8 cellular contexts compared by ENCODE assay signal in the genomic region with DNA sequence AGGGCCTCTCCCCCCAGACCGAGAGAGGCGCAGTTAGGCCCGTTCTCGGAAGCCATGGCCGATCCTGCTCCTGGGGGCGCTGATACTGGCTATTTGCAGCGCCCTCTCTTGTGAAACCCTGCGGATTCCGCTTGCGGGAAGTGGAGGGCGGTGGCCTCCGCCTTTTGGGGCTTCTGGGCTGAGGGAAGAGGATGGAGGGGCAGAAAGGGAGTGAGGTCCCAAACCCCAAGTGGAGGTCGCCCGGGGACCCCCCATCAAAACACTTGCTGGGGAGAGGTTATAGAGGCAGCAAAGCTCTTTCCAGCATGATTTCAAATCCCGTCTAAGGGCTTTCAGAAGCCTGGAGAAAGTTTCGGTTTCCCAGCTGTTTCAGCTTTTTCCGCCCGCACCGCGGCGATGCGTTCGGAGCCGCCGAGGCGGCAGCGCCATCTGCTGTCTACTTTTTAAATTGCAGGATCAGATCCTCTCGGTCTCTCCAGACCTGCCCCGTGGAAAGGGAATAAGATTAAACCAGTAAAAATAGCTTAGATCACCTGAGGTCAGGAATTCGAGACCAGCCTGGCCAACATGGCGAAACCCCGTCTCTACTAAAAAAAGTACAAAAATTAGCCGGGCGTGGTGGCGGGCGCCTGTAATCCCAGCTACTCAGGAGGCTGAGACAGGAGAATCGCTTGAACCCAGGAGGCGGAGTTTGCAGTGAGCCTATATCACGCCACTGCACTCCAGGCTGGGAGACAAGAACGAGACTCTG. TPM values are rescaled to one million over a fixed set of nuclear protein-coding genes. Genes with fewer than 3 reads are reported as not detected.
A peak's percentile ranks its signal among the peaks of the same experiment; 100 is the strongest.
DNase-seq lines count a peak whose midpoint lies in the region; ATAC-seq, FAIRE-seq and TF ChIP-seq lines count a peak whose summit lies in the region.

No MANE protein-coding gene starts in this region.

- no peak overlapping the region for H2BK12ac ChIP-seq in H1 (ENCODE audit: low read depth, low read length)

- peak; percentile 89 to 93 for TF ChIP-seq RAD21 in H1 (IDR thresholded peaks at IDR 0.05 in 1 of 2, conservative IDR thresholded peaks at IDR 0.05 in 1 of 2; ENCODE audit: low read depth in 2 of 2, low read length in 2 of 2)

- peaks cover 0 to 2% (median 0%) of the 10 kb centered on the region in 4 experiments; a peak in 1 of 7 replicates for H3K4me1 ChIP-seq in H1 (replicated peaks in 1 of 4; ENCODE audit: control insufficient read depth in 3 of 4, insufficient read depth in 4 of 4, low read length in 3 of 4)

- TF ChIP-seq POLR2A in H54 (IDR thresholded peaks at IDR 0.05; ENCODE audit: low read depth, low read length): no peak
- no peak for TF ChIP-seq POLR2A in H1 (IDR thresholded peaks at IDR 0.05; ENCODE audit: control extremely low read depth in 1 of 2, low read depth in 2 of 2, low read length in 2 of 2)

- no peaks in the 10 kb centered on the region for H3K36me3 ChIP-seq in H1 (ENCODE audit: control insufficient read depth in 2 of 4, insufficient read depth in 4 of 4, low read length in 3 of 4)

- no peak overlapping the region for H4K5ac ChIP-seq in H1 (ENCODE audit: insufficient read length, low read depth, low read length)

- peaks cover 27% of the 10 kb centered on the region for H3K36me3 Mint-ChIP-seq in CD4-positive, alpha-beta T cell (ENCODE audit: low read depth)
- peaks cover 9% of the 10 kb centered on the region for H3K36me3 Mint-ChIP-seq in memory B cell

- H3K14ac ChIP-seq in H1 (ENCODE audit: insufficient read length): no peak overlapping the region

- no peak overlapping the region for H2BK20ac ChIP-seq in H1 (ENCODE audit: low read length)

- no peaks in the 10 kb centered on the region for H3K9me3 ChIP-seq in CD4-positive, alpha-beta T cell (ENCODE audit: control insufficient read depth, low read length)
- H3K9me3 ChIP-seq in H1 (ENCODE audit: insufficient read depth in 2 of 2, low read depth in 1 of 2, low read length in 1 of 2): 0 out of 4 replicates have a peak, but pooled peaks cover 0 to 5% of the 10 kb centered on the region in 2 experiments

- H4K8ac ChIP-seq in H1 (ENCODE audit: extremely low read depth, insufficient read depth, low read length): peak overlapping the region; percentile 86

- H3K4me1 Mint-ChIP-seq in CD4-positive, alpha-beta T cell (ENCODE audit: low read depth): peaks cover 44% of the 10 kb centered on the region
- peaks cover 12% of the 10 kb centered on the region for H3K4me1 Mint-ChIP-seq in memory B cell

- no peaks in the 10 kb centered on the region for H3K9me3 Mint-ChIP-seq in CD4-positive, alpha-beta T cell
- peaks cover 1% of the 10 kb centered on the region for H3K9me3 Mint-ChIP-seq in memory B cell

- WGBS in H1 (ENCODE audit: extremely low coverage in 1 of 2, insufficient coverage in 1 of 2, insufficient read length in 1 of 2, insufficient replicate concordance in 2 of 2, low coverage in 1 of 2, low lambda C conversion rate in 2 of 2, missing lambda C conversion rate in 1 of 2), 2 experiments: 17% methylated on average over 39 of the region's 40 CpGs; no CpG with 5 or more reads in 1 of the 2 experiments

- H3K18ac ChIP-seq in H1 (ENCODE audit: extremely low read depth, low read length): no peak overlapping the region; the same call in 1 of the 2 replicates

- no peak; a peak in 1 of 3 replicates for TF ChIP-seq EP300 in H1 (IDR thresholded peaks at IDR 0.05; ENCODE audit: borderline replicate concordance in 1 of 2, low read depth in 2 of 2, low read length in 2 of 2)

- peak overlapping the region; percentile 18 for H3K27ac ChIP-seq in CD4-positive, alpha-beta T cell (ENCODE audit: low read depth, low read length)
- no peak overlapping the region for H3K27ac ChIP-seq in H1 (ENCODE audit: low read depth, low read length)

- H2BK120ac ChIP-seq in H1 (replicated peaks; ENCODE audit: low read depth, low read length): no peak overlapping the region

- H3K27ac Mint-ChIP-seq in CD4-positive, alpha-beta T cell: peak overlapping the region; percentile 88
- H3K27ac Mint-ChIP-seq in memory B cell: peak overlapping the region; percentile 20

- no peaks in the 10 kb centered on the region for H3K79me2 ChIP-seq in H1 (ENCODE audit: control insufficient read depth in 1 of 2, insufficient read depth in 2 of 2, low read length in 2 of 2)

- no peaks in the 10 kb centered on the region for H3K79me1 ChIP-seq in H1 (ENCODE audit: low read depth, low read length)

- H3K4me3 ChIP-seq in H1 (ENCODE audit: extremely low read depth in 1 of 4, insufficient read depth in 2 of 4, low read depth in 3 of 4, low read length in 4 of 4): peak overlapping the region; percentile 11 to 58 (median 55); a peak in 7 of 8 replicates

- POLR2A ChIA-PET in CD4-positive, alpha-beta T cell (lab: Charles Lee): interaction anchor here (0.6 to 12.3 kb wide), 15 partner anchors 16 to 640 kb away, joined by 3 to 174 read pairs (median 3); a partner anchor contains a TSS
- POLR2A ChIA-PET in H1 (lab: Charles Lee; ENCODE audit: partially characterized antibody): interaction anchor here (0.8 to 2.3 kb wide), 3 partner anchors 9 to 72 kb away, joined by 3 to 6 read pairs (median 6); no protein-coding TSS in a partner anchor

- H2BK15ac ChIP-seq in H1 (ENCODE audit: low read length): no peak overlapping the region

- FAIRE-seq in H54 (lab: Jason Lieb, UNC): no peak
- peak; percentile 28 for FAIRE-seq in H1 (lab: Jason Lieb, UNC)

- H3K9ac ChIP-seq in H1 (replicated peaks in 1 of 4; ENCODE audit: extremely low read depth in 1 of 4, low read depth in 3 of 4, low read length in 3 of 4): peak overlapping the region in 3 of 4 experiments; percentile 9 to 46 (median 26); a peak in 3 of 7 replicates

- H4K20me1 ChIP-seq in H1 (replicated peaks in 1 of 2; ENCODE audit: control insufficient read depth in 1 of 2, insufficient read depth in 2 of 2, low read length in 2 of 2): no peaks in the 10 kb centered on the region

- H3K23ac ChIP-seq in H1 (ENCODE audit: insufficient read length): no peak overlapping the region

- no peaks in the 10 kb centered on the region for H3K27me3 ChIP-seq in CD4-positive, alpha-beta T cell (ENCODE audit: control insufficient read depth, insufficient read depth, low read length)
- H3K27me3 ChIP-seq in H1 (replicated peaks in 1 of 4; ENCODE audit: control insufficient read depth in 3 of 4, extremely low read depth in 1 of 4, insufficient read depth in 3 of 4, low read length in 3 of 4): 0 out of 7 replicates have a peak, but pooled peaks cover 0 to 3% (median 0%) of the 10 kb centered on the region in 4 experiments

- peak overlapping the region; percentile 64; the same call in 1 of the 2 replicates for H2AFZ ChIP-seq in H1 (ENCODE audit: low read length)

- no peak overlapping the region for H2BK5ac ChIP-seq in H1 (ENCODE audit: low read depth, low read length)

- H3K4me3 Mint-ChIP-seq in CD4-positive, alpha-beta T cell: peak overlapping the region; percentile 86
- peak overlapping the region; percentile 77 for H3K4me3 Mint-ChIP-seq in memory B cell

- no peak overlapping the region for H2AK5ac ChIP-seq in H1 (ENCODE audit: low read depth, low read length)

- peak; percentile 89 for TF ChIP-seq CTCF in CD4-positive, alpha-beta T cell (IDR thresholded peaks at IDR 0.05)
- peak; percentile 73 to 90 (median 75) for TF ChIP-seq CTCF in H1 (IDR thresholded peaks at IDR 0.05; ENCODE audit: control extremely low read depth in 1 of 3, insufficient read depth in 1 of 3, low read depth in 1 of 3, low read length in 3 of 3)

- intact Hi-C loops in CD4-positive, alpha-beta T cell (cut with DNase I, micrococcal nuclease): loop anchor here (1.0 to 10.0 kb wide), 7 partner anchors 82 to 641 kb away; a partner anchor contains a TSS

- H3K23me2 ChIP-seq in H1 (ENCODE audit: low read depth, low read length): no peaks in the 10 kb centered on the region

- ATAC-seq in CD4-positive, alpha-beta T cell (ENCODE audit: poor library complexity): peak; percentile 60
- ATAC-seq in memory B cell (ENCODE audit: low read depth) (peak; percentile 72), GM18909 (IDR thresholded peaks at IDR 0.05; ENCODE audit: poor library complexity, unreplicated experiment) (no peak)

- H3K4ac ChIP-seq in H1 (replicated peaks; ENCODE audit: insufficient read length, low read depth, low read length): no peak overlapping the region

- no peaks in the 10 kb centered on the region for H3K27me3 Mint-ChIP-seq in CD4-positive, alpha-beta T cell
- H3K27me3 Mint-ChIP-seq in memory B cell: no peaks in the 10 kb centered on the region

- DNase-seq in CD4-positive, alpha-beta T cell: peak; percentile 69 to 92 (median 82)
- DNase-seq in H54 (ENCODE audit: insufficient read length, low spot score): peak; percentile 85
- DNase-seq in NCI-H748 treated with DMSO at 0.1 percent for 48 hours (lab: John Stamatoyannopoulos, UW): peak; percentile 4
- peak; percentile 64 to 67 for DNase-seq in activated CD8-positive, alpha-beta memory T cell treated with anti-CD3 and anti-CD28 coated beads for 4 hours (ENCODE audit: low read depth in 2 of 2)
- DNase-seq in H1 (ENCODE audit: low read depth in 1 of 2, low spot score in 2 of 2): peak; percentile 41 to 99
- peak; percentile 82 to 91 for DNase-seq in memory B cell (ENCODE audit: low spot score in 2 of 2)
- peak; percentile 73 to 77 (median 74) for DNase-seq in stimulated activated CD4-positive, alpha-beta T cell treated with anti-CD3 and anti-CD28 coated beads, TNF-alpha, amount 100 ng/mL, for 24 hours (ENCODE audit: low read depth in 3 of 3)

- CTCF ChIA-PET in CD4-positive, alpha-beta T cell (lab: Charles Lee): interaction anchor here (0.6 to 7.5 kb wide), 55 partner anchors 10 to 641 kb away, joined by 3 to 62 read pairs (median 4); a partner anchor contains a TSS
- CTCF ChIA-PET in H1 (lab: Charles Lee; ENCODE audit: partially characterized antibody): interaction anchor here (0.5 to 21.1 kb wide), 53 partner anchors 9 to 709 kb away, joined by 3 to 279 read pairs (median 4); a partner anchor contains a TSS

- peak overlapping the region; percentile 39 to 82; a peak in 3 of 4 replicates for H3K4me2 ChIP-seq in H1 (ENCODE audit: insufficient read depth in 1 of 2, low read depth in 2 of 2, low read length in 2 of 2)

- no peak overlapping the region for H3K56ac ChIP-seq in H1 (replicated peaks; ENCODE audit: insufficient read length, low read depth, low read length)

- H4K91ac ChIP-seq in H1 (replicated peaks; ENCODE audit: insufficient read length, low read length): peak overlapping the region; percentile 13

RNA-seq across cellular contexts. Expression of a gene that starts 15.8 kb away (rescaled TPM):
- total RNA-seq in CD4-positive, alpha-beta T cell: 10 to 100 TPM; 26.6 TPM
- not detected in 2 replicates for total RNA-seq in H1 (2021; fragmentation: NEBNext Ultra II Directional; extraction: Animal tissue kit (Norgen Biotek cat#: 25700))
- not detected in 2 replicates for polyA plus RNA-seq in H1 (2011; rRNA removed)
- polyA plus RNA-seq in H1 (2011; cell fraction: cytosol; rRNA removed): not detected
- polyA plus RNA-seq in H1 (2011; cell fraction: nucleus; rRNA removed): not detected
- polyA plus RNA-seq in H1 (2012, experiment 1 of 2): not detected in 4 replicates
- polyA plus RNA-seq in H1 (2012, experiment 2 of 2): not detected
- polyA plus RNA-seq in H1 (2013, experiment 1 of 2): not detected
- polyA plus RNA-seq in H1 (2013, experiment 2 of 2): not detected
- polyA minus RNA-seq in H1 (2011; rRNA and poly(A)+ RNA removed): 0.17 TPM in 1 of 2 replicates, not detected in the other
- polyA minus RNA-seq in H1 (2011; cell fraction: cytosol; rRNA and poly(A)+ RNA removed): not detected
- not detected for polyA minus RNA-seq in H1 (2011; cell fraction: nucleus; rRNA and poly(A)+ RNA removed)

RNA-seq across cellular contexts. Expression of a gene that starts 28.1 kb away (rescaled TPM):
- total RNA-seq in CD4-positive, alpha-beta T cell: 1 to 10 TPM; 4.5 to 5.3 TPM
- total RNA-seq in H1 (2021; fragmentation: NEBNext Ultra II Directional; extraction: Animal tissue kit (Norgen Biotek cat#: 25700)): 0.37 and 1.1 TPM in 2 replicates
- 0.42 and 0.61 TPM in 2 replicates for polyA plus RNA-seq in H1 (2011; rRNA removed)
- 0.27 TPM for polyA plus RNA-seq in H1 (2011; cell fraction: cytosol; rRNA removed)
- 0.34 TPM for polyA plus RNA-seq in H1 (2011; cell fraction: nucleus; rRNA removed)
- 0.11 to 0.43 TPM (median 0.21 TPM) in 4 replicates for polyA plus RNA-seq in H1 (2012, experiment 1 of 2)
- polyA plus RNA-seq in H1 (2012, experiment 2 of 2): 0.04 TPM
- 0.28 TPM for polyA plus RNA-seq in H1 (2013, experiment 1 of 2)
- polyA plus RNA-seq in H1 (2013, experiment 2 of 2): 0.24 TPM
- 0.66 and 1.0 TPM in 2 replicates for polyA minus RNA-seq in H1 (2011; rRNA and poly(A)+ RNA removed)
- polyA minus RNA-seq in H1 (2011; cell fraction: cytosol; rRNA and poly(A)+ RNA removed): 1.2 TPM
- 1.2 TPM for polyA minus RNA-seq in H1 (2011; cell fraction: nucleus; rRNA and poly(A)+ RNA removed)

Comparison
In these comparisons a context has a peak if more than half of its experiments do, and no peak if none do; other contexts are left out.
1. DNase-seq: peak in every context shown above with its lines; median percentile 86 in memory B cell; 85 in H54; 82 in CD4-positive, alpha-beta T cell; 74 in stimulated activated CD4-positive, alpha-beta T cell treated with anti-CD3 and anti-CD28 coated beads, TNF-alpha, amount 100 ng/mL, for 24 hours; 70 in H1; 66 in activated CD8-positive, alpha-beta memory T cell treated with anti-CD3 and anti-CD28 coated beads for 4 hours; 4 in NCI-H748 treated with DMSO at 0.1 percent for 48 hours.
2. RNA of a gene that starts 15.8 kb away (total RNA-seq): 26.6 TPM in CD4-positive, alpha-beta T cell; not detected in H1; every median in the first group is over 10 times any median in the second.